In genomic region chr14:32470161-32470705, GRCh38 we compare ENCODE assay signal across 1 cellular context.
TF ChIP-seq lines count a peak whose summit lies in the region.

No MANE protein-coding gene starts in this region.

TF ChIP-seq in IMR-90, 13 proteins besides CTCF, POLR2A, EP300 and RAD21 (continued from another document):
- TF ChIP-seq MAZ (IDR thresholded peaks at IDR 0.05; ENCODE audit: borderline replicate concordance, low read depth, low read length) (no peak), SMC3 (IDR thresholded peaks at IDR 0.05; ENCODE audit: low read depth, low read length) (no peak), RFX5 (IDR thresholded peaks at IDR 0.05; ENCODE audit: low read depth, low read length) (no peak), CHD1 (IDR thresholded peaks at IDR 0.05; ENCODE audit: low read depth, low read length) (no peak), RCOR1 (IDR thresholded peaks at IDR 0.05; ENCODE audit: insufficient replicate concordance, low read length) (no peak)
